ENCODE assay signal across 26 cellular contexts in genomic region chr9:89963280-89963679, GRCh38.
"Had no signal": no experiment of that assay in that cellular context is flagged by ENCODE, and none has a peak within 500 bp of the region (broad histone marks: within the 10 kb centered on the region; RNA-seq: fewer than 3 reads in every experiment).

No MANE protein-coding gene starts in this region.

- H3K9me3 ChIP-seq: gastrocnemius medialis, lower lobe of right lung, prostate gland, right atrium auricular region, sigmoid colon, stomach, thyroid gland, upper lobe of left lung, uterus had no signal

- H3K4me1 Mint-ChIP-seq: endodermal cell, neural progenitor cell had no signal

- H3K27me3 ChIP-seq: gastrocnemius medialis, neural progenitor cell, right atrium auricular region, sigmoid colon, stomach, thyroid gland, upper lobe of left lung, uterus had no signal

- H3K36me3 Mint-ChIP-seq: naive thymus-derived CD8-positive, alpha-beta T cell; neural progenitor cell; stimulated activated effector memory CD8-positive, alpha-beta T cell treated with anti-CD3 and anti-CD28 coated beads, Interleukin-12 subunit alpha, Interleukin-12 subunit beta, amount 100 ng/mL, for 72 hours had no signal

- H3K27ac ChIP-seq: epithelial cell of prostate, gastrocnemius medialis, neural progenitor cell, prostate gland, right atrium auricular region, sigmoid colon, thyroid gland had no signal

- H3K4me3 ChIP-seq: gastrocnemius medialis, lower lobe of right lung, neural progenitor cell, prostate gland, right atrium auricular region, sigmoid colon, stomach, thyroid gland, upper lobe of left lung, uterus had no signal

- H3K27ac Mint-ChIP-seq: dendritic cell treated with granulocyte-macrophage colony-stimulating factor and Interleukin-4, amounts not matched to agents 40 ng/mL and 50 ng/mL, for 4 days; endodermal cell; naive thymus-derived CD8-positive, alpha-beta T cell; neural progenitor cell; stimulated activated effector memory CD8-positive, alpha-beta T cell treated with anti-CD3 and anti-CD28 coated beads, Interleukin-12 subunit alpha, Interleukin-12 subunit beta, amount 100 ng/mL, for 72 hours had no signal

- H3K9me3 Mint-ChIP-seq: dendritic cell treated with granulocyte-macrophage colony-stimulating factor and Interleukin-4, amounts not matched to agents 40 ng/mL and 50 ng/mL, for 4 days; endodermal cell; naive thymus-derived CD8-positive, alpha-beta T cell; neural progenitor cell; stimulated activated effector memory CD8-positive, alpha-beta T cell treated with anti-CD3 and anti-CD28 coated beads, Interleukin-12 subunit alpha, Interleukin-12 subunit beta, amount 100 ng/mL, for 72 hours had no signal

- FAIRE-seq: colon, keratinocyte had no signal

- ATAC-seq: esophagus mucosa; gastrocnemius medialis; left ventricle myocardium superior; lower lobe of right lung; naive thymus-derived CD8-positive, alpha-beta T cell; stimulated activated effector memory CD8-positive, alpha-beta T cell treated with anti-CD3 and anti-CD28 coated beads, Interleukin-12 subunit alpha, Interleukin-12 subunit beta, amount 100 ng/mL, for 72 hours had no signal

- H3K4me1 ChIP-seq: gastrocnemius medialis, neural progenitor cell, prostate gland, right atrium auricular region, thyroid gland, uterus had no signal

- H3K9ac ChIP-seq: neural progenitor cell had no signal

- H3K4me2 ChIP-seq: neural progenitor cell had no signal

- H3K4me3 Mint-ChIP-seq: dendritic cell treated with granulocyte-macrophage colony-stimulating factor and Interleukin-4, amounts not matched to agents 40 ng/mL and 50 ng/mL, for 4 days; endodermal cell; neural progenitor cell; stimulated activated effector memory CD8-positive, alpha-beta T cell treated with anti-CD3 and anti-CD28 coated beads, Interleukin-12 subunit alpha, Interleukin-12 subunit beta, amount 100 ng/mL, for 72 hours had no signal

- DNase-seq: effector CD8-positive, alpha-beta T cell; endodermal cell; foreskin fibroblast; gastrocnemius medialis; head of caudate nucleus; left ventricle myocardium superior; lower lobe of right lung; naive thymus-derived CD8-positive, alpha-beta T cell; nucleus accumbens; sigmoid colon; stimulated activated CD4-positive, alpha-beta T cell treated with anti-CD3 and anti-CD28 coated beads, Interleukin-2, amount 100 ng/mL, for 24 hours; stimulated activated CD4-positive, alpha-beta T cell treated with anti-CD3 and anti-CD28 coated beads, Interleukin-4, amount 100 ng/mL, for 24 hours; stimulated activated naive CD4-positive, alpha-beta T cell treated with Interleukin-2 at 50 U/mL for 16 hours; stomach; thyroid gland; upper lobe of left lung; uterus had no signal

- H3K27me3 Mint-ChIP-seq: dendritic cell treated with granulocyte-macrophage colony-stimulating factor and Interleukin-4, amounts not matched to agents 40 ng/mL and 50 ng/mL, for 4 days had no signal

- H3K36me3 ChIP-seq: gastrocnemius medialis, lower lobe of right lung, neural progenitor cell, prostate gland, right atrium auricular region, sigmoid colon, stomach, thyroid gland, upper lobe of left lung, uterus had no signal

- H2AFZ ChIP-seq: neural progenitor cell had no signal
